8 cellular contexts compared by ENCODE assay signal in the genomic region with DNA sequence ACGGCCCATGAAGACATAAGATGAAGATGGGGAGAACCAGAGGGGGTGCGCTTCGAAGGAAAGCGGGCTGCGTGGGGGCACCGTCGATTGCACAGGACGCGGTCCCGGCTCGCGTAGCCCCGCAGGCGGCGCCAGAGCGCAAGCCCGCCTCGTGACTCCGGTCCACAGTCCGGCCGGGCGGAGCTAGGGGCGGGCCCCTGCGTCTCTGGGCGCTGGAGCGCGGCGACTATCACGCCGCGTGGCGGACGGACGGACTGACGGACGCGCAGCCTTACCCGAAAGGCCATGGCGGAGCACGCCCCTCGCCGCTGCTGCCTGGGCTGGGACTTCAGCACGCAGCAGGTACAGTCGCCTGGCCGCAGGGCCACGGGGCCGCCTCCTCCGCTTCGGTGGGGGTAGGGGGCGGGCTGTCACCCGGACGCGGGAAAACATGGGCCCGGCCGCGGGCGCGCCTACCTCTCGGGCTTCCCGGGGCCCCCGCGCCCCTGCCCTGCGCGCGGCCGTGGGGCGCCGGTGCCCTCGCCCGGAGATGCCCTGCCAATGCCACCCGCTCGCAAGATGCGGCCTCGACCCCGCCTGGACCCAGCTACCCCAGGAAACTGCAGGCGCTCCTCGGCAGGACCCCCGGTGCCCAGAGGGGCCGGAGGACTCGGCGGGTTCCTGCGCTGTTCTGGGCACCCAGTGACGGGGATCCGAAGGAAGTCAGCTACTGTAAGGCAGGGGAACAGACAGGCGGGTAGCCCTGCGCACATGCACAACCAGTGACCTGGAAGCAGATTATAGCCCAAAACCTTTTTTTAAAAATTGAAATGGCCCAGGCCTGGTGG. TPM values are rescaled to one million over a fixed set of nuclear protein-coding genes. Genes with fewer than 3 reads are reported as not detected.
DNase-seq lines count a peak whose midpoint lies in the region; ATAC-seq, FAIRE-seq and TF ChIP-seq lines count a peak whose summit lies in the region.

A gene (plus strand): TSS at position 202 of the 827 bp plus-strand sequence. CDS start 84 bp downstream, at position 286.

- peak; percentile 59 for TF ChIP-seq RAD21 in IMR-90 (IDR thresholded peaks at IDR 0.05; ENCODE audit: low read length)

- in situ Hi-C loops in IMR-90 (cut with MboI; ENCODE audit: low sequenced_read_pairs): loop anchor here (5.0 to 10.0 kb wide), 2 partner anchors 136 to 222 kb away; no protein-coding TSS in a partner anchor
- in situ Hi-C loops in SK-MEL-5 (cut with HindIII; ENCODE audit: low pct_unique_long_range_greater_than_20kb, low sequenced_read_pairs): no loop called here

- 0 out of 2 replicates have a peak within 1 kb of the TSS, but pooled peaks have one; percentile 52 for H3K14ac ChIP-seq in IMR-90 (replicated peaks; ENCODE audit: low read depth, low read length)

- H3K56ac ChIP-seq in IMR-90 (ENCODE audit: extremely low read depth, insufficient read depth, low read length): no peak within 1 kb of the TSS

- no peaks in the 10 kb centered on the region for H4K20me1 ChIP-seq in IMR-90 (ENCODE audit: insufficient read depth, low read length)

- dilution Hi-C loops in IMR-90 (cut with HindIII; ENCODE audit: low sequenced_read_pairs, unreplicated experiment): no loop called here

- H2BK5ac ChIP-seq in IMR-90 (ENCODE audit: low read depth, low read length, poor library complexity, severe bottlenecking): no peak within 1 kb of the TSS

- peaks cover 2% of the 10 kb centered on the region for H3K36me3 Mint-ChIP-seq in activated naive CD4-positive, alpha-beta T cell treated with anti-CD3 and anti-CD28 coated beads, Interleukin-2, amount 10 ng/mL, durations not matched to agents 7 days and 5 days

- H3K79me1 ChIP-seq in IMR-90 (ENCODE audit: low read depth in 1 of 2, low read length in 2 of 2): peaks cover 6 to 16% of the 10 kb centered on the region in 2 experiments; a peak in 3 of 4 replicates

- H3K18ac ChIP-seq in IMR-90 (ENCODE audit: low read depth, low read length): no peak within 1 kb of the TSS

- peak within 1 kb of the TSS; percentile 51 to 66; a peak in 2 of 4 replicates for H4K8ac ChIP-seq in IMR-90 (ENCODE audit: low read depth in 2 of 2, low read length in 2 of 2)

- H2AK5ac ChIP-seq in IMR-90 (ENCODE audit: low read depth, low read length): no peak within 1 kb of the TSS

- no peak for TF ChIP-seq POLR2A in IMR-90 (IDR thresholded peaks at IDR 0.05; ENCODE audit: low read depth, low read length)

- peaks cover 6% of the 10 kb centered on the region for H3K4me1 Mint-ChIP-seq in activated naive CD4-positive, alpha-beta T cell treated with anti-CD3 and anti-CD28 coated beads, Interleukin-2, amount 10 ng/mL, durations not matched to agents 7 days and 5 days

- H3K4me1 ChIP-seq in IMR-90 (ENCODE audit: control insufficient read depth, insufficient read depth, low read length) (no peaks in the 10 kb centered on the region), pancreas (peaks cover 0 to 3% (median 0%) of the 10 kb centered on the region in 3 donors), tibial artery (peaks cover 0 to 13% (median 7%) of the 10 kb centered on the region in 4 donors)

- peak within 1 kb of the TSS; percentile 45; the same call in 1 of the 2 replicates for H2BK20ac ChIP-seq in IMR-90 (ENCODE audit: low read depth, low read length)

- H2AFZ ChIP-seq in IMR-90 (replicated peaks; ENCODE audit: low read length, poor library complexity): peak within 1 kb of the TSS; percentile 99

- H3K23ac ChIP-seq in IMR-90 (ENCODE audit: low read depth, low read length): no peak within 1 kb of the TSS

- no TSS peak for BruUV-seq in IMR-90 (replicated peaks; lab: Mats Ljungman, UMichigan)

- no peaks in the 10 kb centered on the region for H3K36me3 ChIP-seq in IMR-90 (ENCODE audit: control insufficient read depth, insufficient read depth, low read length)
- no peaks in the 10 kb centered on the region for H3K36me3 ChIP-seq in pancreas
- no peaks in the 10 kb centered on the region for H3K36me3 ChIP-seq in tibial artery

- H3K4me3 Mint-ChIP-seq in activated naive CD4-positive, alpha-beta T cell treated with anti-CD3 and anti-CD28 coated beads, Interleukin-2, amount 10 ng/mL, durations not matched to agents 7 days and 5 days: peak within 1 kb of the TSS; percentile 76

- no peaks in the 10 kb centered on the region for H3K9me3 Mint-ChIP-seq in activated naive CD4-positive, alpha-beta T cell treated with anti-CD3 and anti-CD28 coated beads, Interleukin-2, amount 10 ng/mL, durations not matched to agents 7 days and 5 days

- H3K9me3 ChIP-seq in IMR-90 (ENCODE audit: control insufficient read depth, insufficient read depth, low read length): no peaks in the 10 kb centered on the region
- H3K9me3 ChIP-seq in pancreas: no peaks in the 10 kb centered on the region
- no peaks in the 10 kb centered on the region for H3K9me3 ChIP-seq in tibial artery

- H4K5ac ChIP-seq in IMR-90 (ENCODE audit: low read depth, low read length): no peak within 1 kb of the TSS

- H3K27me3 Mint-ChIP-seq in activated naive CD4-positive, alpha-beta T cell treated with anti-CD3 and anti-CD28 coated beads, Interleukin-2, amount 10 ng/mL, durations not matched to agents 7 days and 5 days: peaks cover 4% of the 10 kb centered on the region

- H3K4ac ChIP-seq in IMR-90 (ENCODE audit: low read depth, low read length): peak within 1 kb of the TSS; percentile 87

- H3K9ac ChIP-seq in IMR-90 (ENCODE audit: low read depth, low read length): peak within 1 kb of the TSS; percentile 63

- FAIRE-seq in pancreas (lab: Jason Lieb, UNC): no peak

- H3K27me3 ChIP-seq in IMR-90 (ENCODE audit: control insufficient read depth, insufficient read depth, low read length) (no peaks in the 10 kb centered on the region), pancreas (no peaks in the 10 kb centered on the region), tibial artery (no peaks in the 10 kb centered on the region)

- H2BK15ac ChIP-seq in IMR-90 (ENCODE audit: low read depth, low read length): peak within 1 kb of the TSS; percentile 34; the same call in 1 of the 3 replicates

- DNase-seq in ELF-1 (ENCODE audit: low read depth, low spot score): peak; percentile 81
- DNase-seq in IMR-90: peak; percentile 72
- peak; percentile 86 for DNase-seq in SK-MEL-5 (ENCODE audit: low read depth, low spot score)
- DNase-seq in activated naive CD4-positive, alpha-beta T cell treated with anti-CD3 and anti-CD28 coated beads, Interleukin-2, amount 10 ng/mL, durations not matched to agents 7 days and 5 days: peak; percentile 87
- DNase-seq in Right ventricle myocardium inferior (ENCODE audit: missing footprints): peak; percentile 96
- DNase-seq in pancreas: peak; percentile 84 to 97 (median 91)
- DNase-seq in tibial artery: peak; percentile 82 to 90

- no peak within 1 kb of the TSS; the same call in 1 of the 2 replicates for H4K91ac ChIP-seq in IMR-90 (ENCODE audit: insufficient read depth, low read depth, low read length)

- H3K27ac ChIP-seq in IMR-90 (ENCODE audit: insufficient read depth, low read length) (peak within 1 kb of the TSS; percentile 30; the same call in 1 of the 2 replicates), pancreas (peak within 1 kb of the TSS in 3 of 4 donors; percentile 4 to 54 (median 48)), tibial artery (peak within 1 kb of the TSS; percentile 43 to 53)

- POLR2A ChIA-PET in IMR-90 (lab: Charles Lee; ENCODE audit: unreplicated experiment): interaction anchor here (0.6 kb wide), 2 partner anchors 15 to 155 kb away, joined by 3 to 11 read pairs; no protein-coding TSS in a partner anchor

- peak within 1 kb of the TSS; percentile 62 for H3K27ac Mint-ChIP-seq in activated naive CD4-positive, alpha-beta T cell treated with anti-CD3 and anti-CD28 coated beads, Interleukin-2, amount 10 ng/mL, durations not matched to agents 7 days and 5 days

- peak within 1 kb of the TSS; percentile 83 for H3K4me3 ChIP-seq in IMR-90 (ENCODE audit: insufficient read depth, low read depth, low read length)
- peak within 1 kb of the TSS; percentile 56 to 88 (median 82) for H3K4me3 ChIP-seq in pancreas
- H3K4me3 ChIP-seq in tibial artery: peak within 1 kb of the TSS; percentile 62 to 63

- no peak within 1 kb of the TSS for H2BK120ac ChIP-seq in IMR-90 (ENCODE audit: low read depth, low read length)

- 0% methylated on average over 45 of the region's 86 CpGs; no CpG with 5 or more reads in 1 of the 2 experiments for whole genome bisulfite sequencing in IMR-90 (ENCODE audit: extremely low coverage in 2 of 2, insufficient read length in 1 of 2), 2 experiments
- 0 to 1% methylated on average over 42 to 86 of the region's 86 CpGs for WGBS in pancreas, 2 donors

- TF ChIP-seq CTCF in IMR-90 (conservative IDR thresholded peaks at IDR 0.05; ENCODE audit: low read depth, low read length) (peak; percentile 85), pancreas (IDR thresholded peaks at IDR 0.05) (peak; percentile 66 to 84 (median 74)), tibial artery (IDR thresholded peaks at IDR 0.05) (peak; percentile 87 to 92)

- ATAC-seq in GM21576 (IDR thresholded peaks at IDR 0.05; ENCODE audit: unreplicated experiment) (peak; percentile 98), IMR-90 (ENCODE audit: low read depth) (peak; percentile 99), Right ventricle myocardium inferior (peak; percentile 98), pancreas (peak; percentile 97 to 100 (median 98))

- peak within 1 kb of the TSS; percentile 80 for H3K4me2 ChIP-seq in IMR-90 (ENCODE audit: low read depth, low read length)

- H3K9me1 ChIP-seq in IMR-90 (ENCODE audit: insufficient read depth, low read length): peaks cover 7% of the 10 kb centered on the region; the same call in 1 of the 2 replicates

- peak within 1 kb of the TSS; percentile 96 for H2AK9ac ChIP-seq in IMR-90 (replicated peaks; ENCODE audit: low read depth, low read length, poor library complexity)

- CTCF ChIA-PET in IMR-90 (lab: Yijun Ruan, JAX): interaction anchor here (0.6 to 2.7 kb wide), 17 partner anchors 9 to 738 kb away, joined by 3 to 20 read pairs (median 4); no protein-coding TSS in a partner anchor
- CTCF ChIA-PET in activated naive CD4-positive, alpha-beta T cell treated with anti-CD3 and anti-CD28 coated beads, Interleukin-2, amount 10 ng/mL, durations not matched to agents 7 days and 5 days (lab: Charles Lee): interaction anchor here (0.6 to 5.9 kb wide), 33 partner anchors 8 to 374 kb away, joined by 3 to 99 read pairs (median 4); a partner anchor contains a TSS

- intact Hi-C loops in IMR-90 (cut with micrococcal nuclease) (loop anchor here (1.0 to 5.0 kb wide), 6 partner anchors 44 to 496 kb away; a partner anchor contains a TSS), Right ventricle myocardium inferior (cut with DNase I) (loop anchor here (2.0 to 10.0 kb wide), 2 partner anchors 134 to 232 kb away; no protein-coding TSS in a partner anchor), pancreas (cut with DNase I) (loop anchor here in 1 of 3 donors (5.0 kb wide), 1 partner anchor 131 kb away; no protein-coding TSS in a partner anchor), tibial artery (cut with DNase I; ENCODE audit: low total_unique reads) (loop anchor here (2.0 to 10.0 kb wide), 2 partner anchors 132 to 222 kb away; no protein-coding TSS in a partner anchor)

RNA-seq across cellular contexts. Expression of the gene that starts here (rescaled TPM):
- total RNA-seq in IMR-90 (2012; rRNA removed): 2.5 and 3.0 TPM in 2 replicates
- polyA plus RNA-seq in IMR-90 (2012; rRNA removed): 2.3 and 3.4 TPM in 2 replicates
- polyA plus RNA-seq in IMR-90 (2012; cell fraction: cytosol; rRNA removed): 1.6 and 2.0 TPM in 2 replicates
- polyA plus RNA-seq in IMR-90 (2012; cell fraction: nucleus; rRNA removed; ENCODE audit: low replicate concordance): 7.3 and 13.9 TPM in 2 replicates
- 14.0 and 18.1 TPM in 2 replicates for total RNA-seq in SK-MEL-5 (2014; rRNA removed; shearing (Covaris generic))
- polyA plus RNA-seq in SK-MEL-5 (2015; cell fraction: cytosol; rRNA removed): 16.3 and 22.0 TPM in 2 replicates
- polyA plus RNA-seq in SK-MEL-5 (2015; cell fraction: nucleus; rRNA removed): 34.1 and 39.2 TPM in 2 replicates
- total RNA-seq in Right ventricle myocardium inferior: 0.57 TPM
- 1 to 10 TPM; 4.3 to 6.9 (median 4.7) TPM for total RNA-seq in pancreas
- 1 to 10 TPM; 1.6 to 2.4 TPM for polyA plus RNA-seq in pancreas

Comparison
In these comparisons a context has a peak if more than half of its experiments do, and no peak if none do; other contexts are left out.
1. Peak in every context shown above with its lines: DNase-seq, ATAC-seq, H3K4me3 ChIP-seq and H3K27ac ChIP-seq.
2. Peak in DNase-seq and ATAC-seq in Right ventricle myocardium inferior; RNA of the gene not detected or under 1 TPM.